In the genomic region with DNA sequence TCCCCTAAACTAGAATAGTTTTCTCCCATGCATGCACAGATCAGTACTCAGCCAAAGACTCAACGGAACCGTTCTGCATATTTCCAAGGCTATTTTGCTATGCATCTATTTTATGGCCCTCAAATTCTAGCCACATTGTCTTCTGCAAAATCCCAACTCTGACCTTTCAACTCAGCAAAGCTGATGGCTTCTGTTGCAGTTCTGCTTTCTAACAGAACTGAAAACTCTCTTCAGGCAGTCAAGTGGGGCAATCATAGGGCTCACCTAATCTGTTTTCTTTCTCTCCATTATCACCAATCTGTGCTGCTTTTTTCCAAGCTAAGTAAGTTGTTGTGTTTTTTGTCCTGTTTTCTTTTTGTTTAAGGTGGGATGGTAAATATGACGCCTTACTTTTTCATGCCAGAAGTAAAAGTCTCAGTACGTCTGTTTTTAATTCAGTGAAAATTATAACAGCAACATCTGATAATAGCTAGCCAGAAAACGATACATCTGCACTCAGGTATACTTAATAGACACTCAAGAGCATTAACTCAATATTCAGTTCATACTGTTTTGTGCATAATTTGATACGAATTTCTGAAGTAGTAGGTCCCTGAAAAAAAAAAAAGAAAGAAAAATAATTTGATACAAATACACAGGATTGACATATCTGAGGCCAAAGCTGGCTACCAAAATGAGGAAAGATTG, we compare ENCODE assay signal across 19 cellular contexts.
"Had no signal": no experiment of that assay in that cellular context is flagged by ENCODE, and none has a peak within 500 bp of the region (broad histone marks: within the 10 kb centered on the region; RNA-seq: fewer than 3 reads in every experiment).

No MANE protein-coding gene starts in this region.

- DNase-seq: activated B cell treated with CpG ODN at 0.5 μM for 24 hours; activated CD4-positive, alpha-beta T cell treated with anti-CD3 and anti-CD28 coated beads for 48 hours; activated CD8-positive, alpha-beta T cell treated with anti-CD3 and anti-CD28 coated beads for 36 hours; activated naive CD4-positive, alpha-beta T cell treated with Interleukin-2 at 50 U/mL for 16 hours; activated naive CD8-positive, alpha-beta T cell treated with anti-CD3 and anti-CD28 coated beads, Interleukin-2, amount 10 ng/mL, durations not matched to agents 7 days and 5 days; activated T-cell treated with anti-CD3 and anti-CD28 coated beads, Interleukin-2, amount 50 U/mL, for 1 hour; amygdala; foreskin keratinocyte; naive thymus-derived CD8-positive, alpha-beta T cell; nucleus accumbens; stimulated activated CD4-positive, alpha-beta T cell treated with anti-CD3 and anti-CD28 coated beads, Interleukin-4, amount 100 ng/mL, for 24 hours; upper lobe of left lung had no signal

- H3K4me1 Mint-ChIP-seq: activated B cell treated with CpG ODN at 0.5 μM for 24 hours; activated naive CD8-positive, alpha-beta T cell treated with anti-CD3 and anti-CD28 coated beads, Interleukin-2, amount 10 ng/mL, durations not matched to agents 7 days and 5 days; activated T-helper 17 cell treated with anti-CD3 and anti-CD28 coated beads, Interleukin-2, amount 50 U/mL, for 72 hours; memory B cell; stimulated activated effector memory CD8-positive, alpha-beta T cell treated with anti-CD3 and anti-CD28 coated beads, Interleukin-12 subunit alpha, Interleukin-12 subunit beta, amount 100 ng/mL, for 72 hours had no signal

- H3K4me1 ChIP-seq: foreskin keratinocyte, upper lobe of left lung had no signal

- H3K36me3 ChIP-seq: cardiac muscle cell, thoracic aorta, upper lobe of left lung had no signal

- H3K27ac Mint-ChIP-seq: activated B cell treated with CpG ODN at 0.5 μM for 24 hours; activated CD8-positive, alpha-beta T cell treated with anti-CD3 and anti-CD28 coated beads for 36 hours; activated naive CD8-positive, alpha-beta T cell treated with anti-CD3 and anti-CD28 coated beads, Interleukin-2, amount 10 ng/mL, durations not matched to agents 7 days and 5 days; activated T-helper 17 cell treated with anti-CD3 and anti-CD28 coated beads, Interleukin-2, amount 50 U/mL, for 72 hours; memory B cell; naive thymus-derived CD8-positive, alpha-beta T cell; stimulated activated effector memory CD8-positive, alpha-beta T cell treated with anti-CD3 and anti-CD28 coated beads, Interleukin-12 subunit alpha, Interleukin-12 subunit beta, amount 100 ng/mL, for 72 hours had no signal

- H3K9me3 Mint-ChIP-seq: activated B cell treated with CpG ODN at 0.5 μM for 24 hours; activated CD8-positive, alpha-beta T cell treated with anti-CD3 and anti-CD28 coated beads for 36 hours; activated naive CD8-positive, alpha-beta T cell treated with anti-CD3 and anti-CD28 coated beads, Interleukin-2, amount 10 ng/mL, durations not matched to agents 7 days and 5 days; memory B cell had no signal

- H3K27me3 Mint-ChIP-seq: activated B cell treated with CpG ODN at 0.5 μM for 24 hours; activated CD8-positive, alpha-beta T cell treated with anti-CD3 and anti-CD28 coated beads for 36 hours; activated naive CD8-positive, alpha-beta T cell treated with anti-CD3 and anti-CD28 coated beads, Interleukin-2, amount 10 ng/mL, durations not matched to agents 7 days and 5 days; activated T-helper 17 cell treated with anti-CD3 and anti-CD28 coated beads, Interleukin-2, amount 50 U/mL, for 72 hours; memory B cell; naive thymus-derived CD8-positive, alpha-beta T cell had no signal

- H2AFZ ChIP-seq: hepatocyte had no signal

- H3K9me3 ChIP-seq: thoracic aorta, upper lobe of left lung had no signal

- ATAC-seq: activated CD8-positive, alpha-beta T cell treated with anti-CD3 and anti-CD28 coated beads for 36 hours; activated T-helper 17 cell treated with anti-CD3 and anti-CD28 coated beads, Interleukin-2, amount 50 U/mL, for 72 hours; foreskin keratinocyte; naive thymus-derived CD8-positive, alpha-beta T cell; sciatic nerve; stimulated activated effector memory CD8-positive, alpha-beta T cell treated with anti-CD3 and anti-CD28 coated beads, Interleukin-12 subunit alpha, Interleukin-12 subunit beta, amount 100 ng/mL, for 72 hours had no signal

- H3K4me3 Mint-ChIP-seq: activated B cell treated with CpG ODN at 0.5 μM for 24 hours; activated CD8-positive, alpha-beta T cell treated with anti-CD3 and anti-CD28 coated beads for 36 hours; activated naive CD8-positive, alpha-beta T cell treated with anti-CD3 and anti-CD28 coated beads, Interleukin-2, amount 10 ng/mL, durations not matched to agents 7 days and 5 days; activated T-helper 17 cell treated with anti-CD3 and anti-CD28 coated beads, Interleukin-2, amount 50 U/mL, for 72 hours; memory B cell; naive thymus-derived CD8-positive, alpha-beta T cell; stimulated activated effector memory CD8-positive, alpha-beta T cell treated with anti-CD3 and anti-CD28 coated beads, Interleukin-12 subunit alpha, Interleukin-12 subunit beta, amount 100 ng/mL, for 72 hours had no signal

- H3K36me3 Mint-ChIP-seq: activated naive CD8-positive, alpha-beta T cell treated with anti-CD3 and anti-CD28 coated beads, Interleukin-2, amount 10 ng/mL, durations not matched to agents 7 days and 5 days; memory B cell; naive thymus-derived CD8-positive, alpha-beta T cell; stimulated activated effector memory CD8-positive, alpha-beta T cell treated with anti-CD3 and anti-CD28 coated beads, Interleukin-12 subunit alpha, Interleukin-12 subunit beta, amount 100 ng/mL, for 72 hours had no signal

- H3K79me2 ChIP-seq: hepatocyte had no signal

- H3K27ac ChIP-seq: cardiac muscle cell, foreskin keratinocyte, hepatocyte, thoracic aorta, upper lobe of left lung had no signal

- H3K4me2 ChIP-seq: hepatocyte had no signal

- H3K4me3 ChIP-seq: cardiac muscle cell, hepatocyte, thoracic aorta, upper lobe of left lung had no signal
